In the genomic region with DNA sequence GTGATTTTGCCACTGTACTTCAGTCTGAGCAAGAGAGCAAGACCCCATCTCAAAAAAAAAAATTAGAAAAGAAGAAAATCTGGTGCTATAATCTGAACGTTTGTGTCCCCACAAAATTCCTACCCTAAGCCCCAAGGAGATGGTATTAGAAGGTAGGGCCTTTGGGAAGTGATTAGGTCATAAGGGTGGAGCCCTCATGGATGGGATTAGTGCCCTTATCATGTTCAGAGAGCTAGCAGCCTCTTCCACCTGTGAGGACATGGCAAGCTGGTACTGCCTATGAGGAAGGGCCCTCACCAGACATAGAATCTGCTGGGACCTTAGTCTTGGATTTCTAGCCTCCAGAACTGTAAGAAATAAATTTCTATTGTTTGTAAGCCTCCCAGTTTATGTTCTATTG, we compare ENCODE assay signal across 17 cellular contexts. TPM values are rescaled to one million over a fixed set of nuclear protein-coding genes. Genes with fewer than 3 reads are reported as not detected.
DNase-seq lines count a peak whose midpoint lies in the region; ATAC-seq and TF ChIP-seq lines count a peak whose summit lies in the region.
"Had no signal": no experiment of that assay in that cellular context is flagged by ENCODE, and none has a peak within 500 bp of the region (broad histone marks: within the 10 kb centered on the region; RNA-seq: fewer than 3 reads in every experiment).

No MANE protein-coding gene starts in this region.

- no TSS peak for BruUV-seq in PC-9 (replicated peaks; lab: Mats Ljungman, UMichigan)

- POLR2A ChIA-PET in PC-9 (lab: Charles Lee; ENCODE audit: unreplicated experiment), result no interaction called here

- no peak for TF ChIP-seq CTCF in PC-9 (conservative IDR thresholded peaks at IDR 0.05)
- TF ChIP-seq CTCF in colonic mucosa (IDR thresholded peaks at IDR 0.05), result no peak
- no peak for TF ChIP-seq CTCF in uterus (IDR thresholded peaks at IDR 0.05)
- TF ChIP-seq CTCF in GM10266 (IDR thresholded peaks at IDR 0.05; ENCODE audit: control insufficient read depth, insufficient read depth, low read depth, missing control alignments), result no peak

- H3K9me2 ChIP-seq in PC-9 (ENCODE audit: insufficient read depth), result no peaks in the 10 kb centered on the region

- H3K27ac ChIP-seq in PC-9 (0 out of 2 replicates have a peak overlapping the region, but pooled peaks have one; percentile 64), colonic mucosa (peak overlapping the region; percentile 75), uterus (peak overlapping the region; percentile 87 to 90)

- no peaks in the 10 kb centered on the region for H3K9me3 Mint-ChIP-seq in stimulated activated memory B cell treated with anti-CD40 and anti-IgM and Interleukin-4, amounts not matched to agents 10 μg/mL and 1 μg/mL and 100 μg/mL, for 72 hours
- H3K9me3 Mint-ChIP-seq: CD4-positive, CD25-positive, alpha-beta regulatory T cell; CD8-positive, alpha-beta T cell; HFFc6 had no signal

- H3K4me1 ChIP-seq in PC-9 (replicated peaks; ENCODE audit: insufficient read depth), result peaks cover 51% of the 10 kb centered on the region
- H3K4me1 ChIP-seq in colonic mucosa, result peaks cover 20% of the 10 kb centered on the region
- peaks cover 0 to 4% of the 10 kb centered on the region in 2 donors for H3K4me1 ChIP-seq in uterus
- H3K4me1 ChIP-seq: HAP-1 had no signal

- H3K27me3 Mint-ChIP-seq in stimulated activated memory B cell treated with anti-CD40 and anti-IgM and Interleukin-4, amounts not matched to agents 10 μg/mL and 1 μg/mL and 100 μg/mL, for 72 hours, result no peaks in the 10 kb centered on the region
- H3K27me3 Mint-ChIP-seq: B cell had no signal

- no peak overlapping the region for H3K9ac ChIP-seq in colonic mucosa (ENCODE audit: low read depth in 2 of 2, low read length in 2 of 2)
- H3K9ac ChIP-seq: BLaER1 had no signal

- H3K27me3 ChIP-seq in PC-9 (ENCODE audit: insufficient read depth, low read depth) (no peaks in the 10 kb centered on the region), colonic mucosa (no peaks in the 10 kb centered on the region), uterus (no peaks in the 10 kb centered on the region)
- H3K27me3 ChIP-seq: BLaER1 had no signal

- peak overlapping the region; percentile 53 for H3K27ac Mint-ChIP-seq in stimulated activated memory B cell treated with anti-CD40 and anti-IgM and Interleukin-4, amounts not matched to agents 10 μg/mL and 1 μg/mL and 100 μg/mL, for 72 hours
- H3K27ac Mint-ChIP-seq: B cell; CD8-positive, alpha-beta T cell; HFFc6 had no signal

- no peaks in the 10 kb centered on the region for H3K79me2 ChIP-seq in PC-9 (ENCODE audit: low read depth)

- no peak for ATAC-seq in stimulated activated memory B cell treated with anti-CD40 and anti-IgM and Interleukin-4, amounts not matched to agents 10 μg/mL and 1 μg/mL and 100 μg/mL, for 72 hours
- ATAC-seq in GM18519 (IDR thresholded peaks at IDR 0.05; ENCODE audit: low FRiP score, unreplicated experiment), result no peak
- ATAC-seq: CD8-positive, alpha-beta T cell had no signal

- CTCF ChIA-PET in PC-9 (lab: Charles Lee), result no interaction called here

- no peak for TF ChIP-seq POLR2A in uterus (IDR thresholded peaks at IDR 0.05)

- H4K20me1 ChIP-seq in PC-9 (ENCODE audit: insufficient read depth), result no peaks in the 10 kb centered on the region
- H4K20me1 ChIP-seq: BLaER1 had no signal

- no peaks in the 10 kb centered on the region for H3K36me3 ChIP-seq in PC-9 (ENCODE audit: low read depth)
- H3K36me3 ChIP-seq in colonic mucosa, result no peaks in the 10 kb centered on the region
- no peaks in the 10 kb centered on the region for H3K36me3 ChIP-seq in uterus
- H3K36me3 ChIP-seq: BLaER1, HAP-1 had no signal

- H3K4me3 ChIP-seq in PC-9 (no peak overlapping the region), colonic mucosa (no peak overlapping the region), uterus (no peak overlapping the region)
- H3K4me3 ChIP-seq: BLaER1, GM12878, HAP-1 had no signal

- no peak overlapping the region for H3K4me3 Mint-ChIP-seq in stimulated activated memory B cell treated with anti-CD40 and anti-IgM and Interleukin-4, amounts not matched to agents 10 μg/mL and 1 μg/mL and 100 μg/mL, for 72 hours
- H3K4me3 Mint-ChIP-seq: B cell; CD4-positive, CD25-positive, alpha-beta regulatory T cell; CD8-positive, alpha-beta T cell; HFFc6 had no signal

- DNase-seq in PC-9 (no peak), colonic mucosa (no peak), uterus (no peak), AG08395 (ENCODE audit: low spot score) (no peak), GM10266 (ENCODE audit: extremely low spot score) (no peak)
- DNase-seq: CD4-positive, CD25-positive, alpha-beta regulatory T cell; CD8-positive, alpha-beta T cell; DMS153; DND-41; GOT3; HFFc6 had no signal

- H3K9me3 ChIP-seq in PC-9 (ENCODE audit: insufficient read depth, low read depth) (no peaks in the 10 kb centered on the region), colonic mucosa (no peaks in the 10 kb centered on the region), uterus (no peaks in the 10 kb centered on the region)
- H3K9me3 ChIP-seq: BLaER1, HAP-1 had no signal

- H2AFZ ChIP-seq in PC-9, result no peak overlapping the region

- no peak overlapping the region for H3K4me2 ChIP-seq in PC-9

- H3F3A ChIP-seq in PC-9 (ENCODE audit: insufficient read depth, low read depth), result peaks cover 45% of the 10 kb centered on the region

- H3K36me3 Mint-ChIP-seq in stimulated activated memory B cell treated with anti-CD40 and anti-IgM and Interleukin-4, amounts not matched to agents 10 μg/mL and 1 μg/mL and 100 μg/mL, for 72 hours, result no peaks in the 10 kb centered on the region
- H3K36me3 Mint-ChIP-seq: CD4-positive, CD25-positive, alpha-beta regulatory T cell; CD8-positive, alpha-beta T cell had no signal

- intact Hi-C loops in PC-9 (cut with micrococcal nuclease; ENCODE audit: unreplicated experiment) (loop anchor here (5.0 to 10.0 kb wide), 2 partner anchors 47 to 134 kb away; partner anchors contain the start of gene FLNB), colonic mucosa (cut with DNase I) (no loop called here), uterus (cut with DNase I; ENCODE audit: low total_unique reads) (no loop called here)

- peaks cover 22% of the 10 kb centered on the region for H3K4me1 Mint-ChIP-seq in stimulated activated memory B cell treated with anti-CD40 and anti-IgM and Interleukin-4, amounts not matched to agents 10 μg/mL and 1 μg/mL and 100 μg/mL, for 72 hours

RNA-seq across cellular contexts. Expression of gene FLNB, which starts 50.4 kb away (rescaled TPM):
- total RNA-seq in PC-9 (2021) (349 and 361 TPM in 2 replicates), colonic mucosa (100 to 1,000 TPM; 246 to 362 TPM), uterus (100 to 1,000 TPM in 3 of 4 donors, 10 to 100 TPM in 1; 52.4 to 283 (median 148) TPM)
